14 cellular contexts compared by ENCODE assay signal in the genomic region with DNA sequence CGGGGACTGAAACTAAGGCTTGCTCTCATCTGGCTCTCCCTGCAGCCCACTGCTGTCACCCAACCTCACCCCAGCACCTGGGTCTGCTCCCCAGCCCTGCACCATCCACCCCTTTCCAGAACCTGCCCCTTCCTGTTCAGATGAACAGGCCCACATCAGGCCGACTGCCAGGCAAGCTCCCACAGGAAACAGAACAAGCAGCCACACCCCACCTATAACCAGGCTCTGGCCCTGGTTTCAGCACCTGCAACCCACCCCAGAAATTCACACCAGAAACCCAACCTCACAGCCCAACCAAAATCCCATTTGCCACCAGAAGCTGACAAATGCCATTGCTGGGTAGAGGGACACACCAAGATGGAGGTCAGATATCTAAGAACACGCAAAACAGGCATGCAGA.
A peak's percentile ranks its signal among the peaks of the same experiment; 100 is the strongest.
DNase-seq lines count a peak whose midpoint lies in the region; ATAC-seq, FAIRE-seq and TF ChIP-seq lines count a peak whose summit lies in the region.
"Had no signal": no experiment of that assay in that cellular context is flagged by ENCODE, and none has a peak within 500 bp of the region (broad histone marks: within the 10 kb centered on the region; RNA-seq: fewer than 3 reads in every experiment).

No MANE protein-coding gene starts in this region.

- no peaks in the 10 kb centered on the region for H3K36me3 ChIP-seq in BLaER1 treated with 17β-estradiol and CSF1 and Interleukin-3, amounts not matched to agents 10 nM and 100 nM
- no peaks in the 10 kb centered on the region for H3K36me3 ChIP-seq in OCI-LY1 (ENCODE audit: insufficient read depth, low read length)
- H3K36me3 ChIP-seq: right atrium auricular region, SJCRH30 had no signal

- no peak overlapping the region for H2AFZ ChIP-seq in OCI-LY1 (ENCODE audit: low read length)

- H3K27ac ChIP-seq in BLaER1 treated with 17β-estradiol and CSF1 and Interleukin-3, amounts not matched to agents 10 nM and 100 nM: peak overlapping the region in 6 of 11 experiments; percentile 13 to 50 (median 36); a peak in 9 of 22 replicates
- H3K27ac ChIP-seq in OCI-LY1 (ENCODE audit: low read depth, low read length, poor library complexity, severe bottlenecking): peak overlapping the region; percentile 97
- H3K27ac ChIP-seq: right atrium auricular region, SJCRH30 had no signal

- ATAC-seq in GM18498 (IDR thresholded peaks at IDR 0.05; ENCODE audit: unreplicated experiment) (peak; percentile 21), esophagus mucosa (peak; percentile 45), HG02973 (IDR thresholded peaks at IDR 0.05; ENCODE audit: unreplicated experiment) (no peak)

- no peaks in the 10 kb centered on the region for H3K27me3 ChIP-seq in BLaER1 treated with 17β-estradiol and CSF1 and Interleukin-3, amounts not matched to agents 10 nM and 100 nM
- no peaks in the 10 kb centered on the region for H3K27me3 ChIP-seq in OCI-LY1 (ENCODE audit: insufficient read depth, low read length)
- H3K27me3 ChIP-seq: right atrium auricular region had no signal

- peaks cover 91 to 100% (median 97%) of the 10 kb centered on the region in 10 experiments for H3K4me1 ChIP-seq in BLaER1 treated with 17β-estradiol and CSF1 and Interleukin-3, amounts not matched to agents 10 nM and 100 nM
- H3K4me1 ChIP-seq in OCI-LY1 (ENCODE audit: insufficient read depth, low read length, severe bottlenecking): peaks cover 93% of the 10 kb centered on the region

- no peak for FAIRE-seq in H54 (lab: Jason Lieb, UNC)
- FAIRE-seq: endometrium, kidney had no signal

- H3K4me3 ChIP-seq in BLaER1 treated with 17β-estradiol and CSF1 and Interleukin-3, amounts not matched to agents 10 nM and 100 nM: no peak overlapping the region
- H3K4me3 ChIP-seq in OCI-LY1 (ENCODE audit: low read depth, low read length, poor library complexity, severe bottlenecking): no peak overlapping the region
- H3K4me3 ChIP-seq: right atrium auricular region, SJCRH30 had no signal

- peak overlapping the region; percentile 69 to 90 (median 75) for H3K4me2 ChIP-seq in BLaER1 treated with 17β-estradiol and CSF1 and Interleukin-3, amounts not matched to agents 10 nM and 100 nM
- peak overlapping the region; percentile 46; the same call in 1 of the 2 replicates for H3K4me2 ChIP-seq in OCI-LY1 (ENCODE audit: low read length)

- no peaks in the 10 kb centered on the region for H3K9me2 ChIP-seq in OCI-LY1 (ENCODE audit: low read depth, low read length)

- TF ChIP-seq CTCF in OCI-LY1 (IDR thresholded peaks at IDR 0.05; ENCODE audit: low read length): no peak

- no peak for TF ChIP-seq POLR2A in H54 (IDR thresholded peaks at IDR 0.05; ENCODE audit: low read depth, low read length)

- DNase-seq in NCI-H82 treated with DMSO at 0.1 percent for 48 hours (lab: John Stamatoyannopoulos, UW; ENCODE audit: unreplicated experiment) (no peak), NCI-H82 (lab: John Stamatoyannopoulos, UW) (no peak), H54 (ENCODE audit: insufficient read length, low spot score) (no peak)
- DNase-seq: AML-193, kidney, NCI-H187, SJCRH30 had no signal

- H4K20me1 ChIP-seq in BLaER1 treated with 17β-estradiol and CSF1 and Interleukin-3, amounts not matched to agents 10 nM and 100 nM: no peaks in the 10 kb centered on the region
- H4K20me1 ChIP-seq in OCI-LY1 (ENCODE audit: insufficient read depth, low read length): no peaks in the 10 kb centered on the region

- H3K9ac ChIP-seq in BLaER1 treated with 17β-estradiol and CSF1 and Interleukin-3, amounts not matched to agents 10 nM and 100 nM: no peak overlapping the region
- H3K9ac ChIP-seq in OCI-LY1 (ENCODE audit: low read length): peak overlapping the region; percentile 51; the same call in 1 of the 2 replicates

- no peaks in the 10 kb centered on the region for H3K79me2 ChIP-seq in OCI-LY1 (ENCODE audit: insufficient read depth, low read length)

- peaks cover 5% of the 10 kb centered on the region; the same call in 1 of the 2 replicates for H3F3A ChIP-seq in OCI-LY1 (ENCODE audit: insufficient read depth, low read length)

- H3K9me3 ChIP-seq in BLaER1 treated with 17β-estradiol and CSF1 and Interleukin-3, amounts not matched to agents 10 nM and 100 nM (replicated peaks in 1 of 11): 0 out of 22 replicates have a peak, but pooled peaks cover 0 to 4% (median 0%) of the 10 kb centered on the region in 11 experiments
- H3K9me3 ChIP-seq in OCI-LY1 (ENCODE audit: low read length): no peaks in the 10 kb centered on the region
- H3K9me3 ChIP-seq: right atrium auricular region, SJCRH30 had no signal
